Comparison of ENCODE assay signal across 10 cellular contexts in the genomic region with DNA sequence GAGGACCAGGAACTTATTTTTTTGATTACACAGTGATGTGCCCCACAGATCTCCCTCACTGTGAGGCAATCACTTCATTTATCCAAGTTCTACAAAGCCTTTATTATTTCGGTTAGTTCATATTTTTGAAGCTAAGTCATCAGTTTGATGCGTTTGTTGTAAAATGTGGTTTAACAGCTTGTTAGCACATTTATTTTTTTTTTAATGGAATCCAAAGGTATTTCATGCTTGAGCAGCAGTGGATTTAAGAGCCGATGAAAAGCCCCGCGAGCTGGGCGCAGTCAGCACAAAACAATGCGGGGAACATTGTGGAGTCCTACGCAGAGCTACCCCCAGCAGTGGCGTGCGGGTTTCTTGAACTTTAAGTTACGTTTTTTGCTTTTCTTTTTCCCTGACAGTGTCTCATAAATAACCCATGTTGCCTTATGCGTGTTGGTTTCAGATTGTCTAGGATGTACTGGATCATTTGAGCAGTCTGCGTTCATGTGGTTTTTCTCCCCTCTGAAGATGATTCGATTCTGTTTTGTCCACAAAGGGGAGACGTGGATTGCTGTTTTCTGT.
DNase-seq lines count a peak whose midpoint lies in the region; ATAC-seq, FAIRE-seq and TF ChIP-seq lines count a peak whose summit lies in the region.
"Had no signal": no experiment of that assay in that cellular context is flagged by ENCODE, and none has a peak within 500 bp of the region (broad histone marks: within the 10 kb centered on the region; RNA-seq: fewer than 3 reads in every experiment).

No MANE protein-coding gene starts in this region.

- peaks cover 9% of the 10 kb centered on the region for H3K9me3 Mint-ChIP-seq in activated T-helper 2 cell treated with anti-CD3 and anti-CD28 coated beads, Interferon-gamma antibody, Interleukin-2, Interleukin-4, amounts not matched to agents 10 μg/mL and 5 μg/mL and 100 μg/mL, durations not matched to agents 14 hours and 24 hours and 36 hours

- H3K9me3 ChIP-seq in left lung (no peaks in the 10 kb centered on the region), thyroid gland (no peaks in the 10 kb centered on the region)

- H3K36me3 ChIP-seq in bronchial epithelial cell (ENCODE audit: control insufficient read depth, insufficient read depth, low read length) = no peaks in the 10 kb centered on the region
- H3K36me3 ChIP-seq in left lung = no peaks in the 10 kb centered on the region
- no peaks in the 10 kb centered on the region for H3K36me3 ChIP-seq in thyroid gland

- H3K4me3 Mint-ChIP-seq in activated T-helper 2 cell treated with anti-CD3 and anti-CD28 coated beads, Interferon-gamma antibody, Interleukin-2, Interleukin-4, amounts not matched to agents 10 μg/mL and 5 μg/mL and 100 μg/mL, durations not matched to agents 14 hours and 24 hours and 36 hours (ENCODE audit: low read depth) = no peak overlapping the region

- TF ChIP-seq CTCF in bronchial epithelial cell (IDR thresholded peaks at IDR 0.05; ENCODE audit: insufficient read depth, low read length, severe bottlenecking) (no peak), left lung (IDR thresholded peaks at IDR 0.05) (no peak), thyroid gland (IDR thresholded peaks at IDR 0.05) (no peak)

- H3K27me3 Mint-ChIP-seq in activated T-helper 2 cell treated with anti-CD3 and anti-CD28 coated beads, Interferon-gamma antibody, Interleukin-2, Interleukin-4, amounts not matched to agents 10 μg/mL and 5 μg/mL and 100 μg/mL, durations not matched to agents 14 hours and 24 hours and 36 hours (ENCODE audit: low read depth) = no peaks in the 10 kb centered on the region

- DNase-seq in HK-2 (ENCODE audit: unreplicated experiment) (peak; percentile 86), bronchial epithelial cell (ENCODE audit: low read depth) (peak; percentile 25), left lung (peak in 1 of 2 donors; percentile 35), thyroid gland (peak; percentile 51 to 65), 8988T (no peak)
- no peak for DNase-seq in activated T-helper 2 cell treated with anti-CD3 and anti-CD28 coated beads, Interferon-gamma antibody, Interleukin-2, Interleukin-4, amounts not matched to agents 10 μg/mL and 5 μg/mL and 100 μg/mL, durations not matched to agents 14 hours and 24 hours and 36 hours (ENCODE audit: low spot score)
- no peak for DNase-seq in activated CD8-positive, alpha-beta memory T cell treated with anti-CD3 and anti-CD28 coated beads for 24 hours
- DNase-seq: activated naive CD4-positive, alpha-beta T cell treated with anti-CD3 and anti-CD28 coated beads, Interleukin-2, amount 50 U/mL, for 16 hours; NCI-H524 treated with DMSO at 0.1 percent for 48 hours had no signal

- no peaks in the 10 kb centered on the region for H3K36me3 Mint-ChIP-seq in activated T-helper 2 cell treated with anti-CD3 and anti-CD28 coated beads, Interferon-gamma antibody, Interleukin-2, Interleukin-4, amounts not matched to agents 10 μg/mL and 5 μg/mL and 100 μg/mL, durations not matched to agents 14 hours and 24 hours and 36 hours (ENCODE audit: low read depth)

- peak overlapping the region; percentile 16 to 53 for H3K27ac ChIP-seq in left lung
- peak overlapping the region; percentile 74 to 89 (median 78) for H3K27ac ChIP-seq in thyroid gland

- H3K4me1 ChIP-seq in left lung (no peaks in the 10 kb centered on the region), thyroid gland (peaks cover 0 to 11% of the 10 kb centered on the region in 2 donors)

- no peak overlapping the region for H3K27ac Mint-ChIP-seq in activated T-helper 2 cell treated with anti-CD3 and anti-CD28 coated beads, Interferon-gamma antibody, Interleukin-2, Interleukin-4, amounts not matched to agents 10 μg/mL and 5 μg/mL and 100 μg/mL, durations not matched to agents 14 hours and 24 hours and 36 hours

- intact Hi-C loops in left lung (cut with DNase I) = no loop called here
- intact Hi-C loops in thyroid gland (cut with DNase I) = no loop called here
- intact Hi-C loops in activated T-helper 2 cell treated with anti-CD3 and anti-CD28 coated beads, Interferon-gamma antibody, Interleukin-2, Interleukin-4, amounts not matched to agents 10 μg/mL and 5 μg/mL and 100 μg/mL, durations not matched to agents 14 hours and 24 hours and 36 hours (cut with micrococcal nuclease) = no loop called here

- TF ChIP-seq POLR2A in thyroid gland (IDR thresholded peaks at IDR 0.05) = no peak

- H3K4me3 ChIP-seq in bronchial epithelial cell (ENCODE audit: low read depth, low read length) (no peak overlapping the region), left lung (no peak overlapping the region), thyroid gland (replicated peaks in 1 of 3) (peak overlapping the region in 2 of 3 donors; percentile 22 to 29)
- H3K4me3 ChIP-seq: skin epidermis had no signal

- no peak for FAIRE-seq in bronchial epithelial cell (lab: Jason Lieb, UNC)

- H3K4me1 Mint-ChIP-seq in activated T-helper 2 cell treated with anti-CD3 and anti-CD28 coated beads, Interferon-gamma antibody, Interleukin-2, Interleukin-4, amounts not matched to agents 10 μg/mL and 5 μg/mL and 100 μg/mL, durations not matched to agents 14 hours and 24 hours and 36 hours (ENCODE audit: low read depth) = no peaks in the 10 kb centered on the region

- WGBS in thyroid gland, 2 donors = 15 to 20% methylated on average over 15 of the region's 15 CpGs

- H3K27me3 ChIP-seq in bronchial epithelial cell (ENCODE audit: control insufficient read depth, insufficient read depth, low read length) = no peaks in the 10 kb centered on the region
- H3K27me3 ChIP-seq in left lung = no peaks in the 10 kb centered on the region
- no peaks in the 10 kb centered on the region for H3K27me3 ChIP-seq in thyroid gland

- ATAC-seq in left lung = peak; percentile 63

Comparison
In these comparisons a context has a peak if more than half of its experiments do, and no peak if none do; other contexts are left out.
1. DNase-seq: peak in HK-2 (single experiment), bronchial epithelial cell (single experiment) and thyroid gland (2 of 2); none in activated T-helper 2 cell treated with anti-CD3 and anti-CD28 coated beads, Interferon-gamma antibody, Interleukin-2, Interleukin-4, amounts not matched to agents 10 μg/mL and 5 μg/mL and 100 μg/mL, durations not matched to agents 14 hours and 24 hours and 36 hours (single experiment), activated CD8-positive, alpha-beta memory T cell treated with anti-CD3 and anti-CD28 coated beads for 24 hours (single experiment) and 8988T (single experiment).
2. H3K4me3 ChIP-seq: peak in thyroid gland (2 of 3); none in bronchial epithelial cell (single experiment) and left lung (0 of 2).